In genomic region chr2:238290715-238291549, GRCh38 we compare ENCODE assay signal across 1 cellular context.
TF ChIP-seq lines count a peak whose summit lies in the region.

No MANE protein-coding gene starts in this region.

TF ChIP-seq in SK-N-SH, 30 proteins besides CTCF, POLR2A, EP300 and RAD21 (continued from another document):
- TF ChIP-seq, protein P1, sequence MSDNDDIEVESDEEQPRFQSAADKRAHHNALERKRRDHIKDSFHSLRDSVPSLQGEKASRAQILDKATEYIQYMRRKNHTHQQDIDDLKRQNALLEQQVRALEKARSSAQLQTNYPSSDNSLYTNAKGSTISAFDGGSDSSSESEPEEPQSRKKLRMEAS (IDR thresholded peaks at IDR 0.05; ENCODE audit: low read depth) = no peak
- TF ChIP-seq TEAD4 (IDR thresholded peaks at IDR 0.05; ENCODE audit: borderline replicate concordance, insufficient read depth) = no peak
- TF ChIP-seq USF2 (IDR thresholded peaks at IDR 0.05; ENCODE audit: borderline replicate concordance, low read depth, low read length) = no peak
